In genomic region chr20:34535301-34535840, GRCh38 we compare ENCODE assay signal across 18 cellular contexts.
"Had no signal": no experiment of that assay in that cellular context is flagged by ENCODE, and none has a peak within 500 bp of the region (broad histone marks: within the 10 kb centered on the region; RNA-seq: fewer than 3 reads in every experiment).

No MANE protein-coding gene starts in this region.

- H3K27ac Mint-ChIP-seq: activated CD4-positive, alpha-beta memory T cell treated with anti-CD3 and anti-CD28 coated beads, Interleukin-2, amount 10 ng/mL, durations not matched to agents 7 days and 5 days; activated CD4-positive, alpha-beta T cell treated with anti-CD3 and anti-CD28 coated beads for 36 hours; activated naive CD4-positive, alpha-beta T cell treated with anti-CD3 and anti-CD28 coated beads, Interleukin-2, amount 10 ng/mL, durations not matched to agents 7 days and 5 days; natural killer cell treated with Interleukin-12 subunit alpha and Interleukin-12 subunit beta and Interleukin-15 and Interleukin-18, amount 100 ng/mL, for 72 hours had no signal

- H3K4me3 Mint-ChIP-seq: activated CD4-positive, alpha-beta memory T cell treated with anti-CD3 and anti-CD28 coated beads, Interleukin-2, amount 10 ng/mL, durations not matched to agents 7 days and 5 days; activated CD4-positive, alpha-beta T cell treated with anti-CD3 and anti-CD28 coated beads for 36 hours; activated naive CD4-positive, alpha-beta T cell treated with anti-CD3 and anti-CD28 coated beads, Interleukin-2, amount 10 ng/mL, durations not matched to agents 7 days and 5 days; natural killer cell treated with Interleukin-12 subunit alpha and Interleukin-12 subunit beta and Interleukin-15 and Interleukin-18, amount 100 ng/mL, for 72 hours; stimulated activated naive B cell treated with anti-CD40 and anti-IgM and Interleukin-4, amounts not matched to agents 10 μg/mL and 1 μg/mL and 100 μg/mL, for 72 hours had no signal

- H3K9me3 Mint-ChIP-seq: activated CD4-positive, alpha-beta memory T cell treated with anti-CD3 and anti-CD28 coated beads, Interleukin-2, amount 10 ng/mL, durations not matched to agents 7 days and 5 days; activated naive CD4-positive, alpha-beta T cell treated with anti-CD3 and anti-CD28 coated beads, Interleukin-2, amount 10 ng/mL, durations not matched to agents 7 days and 5 days; natural killer cell treated with Interleukin-12 subunit alpha and Interleukin-12 subunit beta and Interleukin-15 and Interleukin-18, amount 100 ng/mL, for 72 hours; stimulated activated naive B cell treated with anti-CD40 and anti-IgM and Interleukin-4, amounts not matched to agents 10 μg/mL and 1 μg/mL and 100 μg/mL, for 72 hours had no signal

- ATAC-seq: activated CD4-positive, alpha-beta T cell treated with anti-CD3 and anti-CD28 coated beads for 36 hours; gastroesophageal sphincter; heart left ventricle; natural killer cell treated with Interleukin-12 subunit alpha and Interleukin-12 subunit beta and Interleukin-15 and Interleukin-18, amount 100 ng/mL, for 72 hours; sciatic nerve; stimulated activated naive B cell treated with anti-CD40 and anti-IgM and Interleukin-4, amounts not matched to agents 10 μg/mL and 1 μg/mL and 100 μg/mL, for 72 hours had no signal

- H3K27ac ChIP-seq: breast epithelium, esophagus muscularis mucosa, gastroesophageal sphincter, heart left ventricle, left ventricle myocardium inferior, transverse colon, vagina had no signal

- H3K4me1 Mint-ChIP-seq: activated CD4-positive, alpha-beta T cell treated with anti-CD3 and anti-CD28 coated beads for 36 hours; activated naive CD4-positive, alpha-beta T cell treated with anti-CD3 and anti-CD28 coated beads, Interleukin-2, amount 10 ng/mL, durations not matched to agents 7 days and 5 days had no signal

- DNase-seq: activated CD4-positive, alpha-beta memory T cell treated with anti-CD3 and anti-CD28 coated beads, Interleukin-2, amount 10 ng/mL, durations not matched to agents 7 days and 5 days; activated CD4-positive, alpha-beta T cell treated with anti-CD3 and anti-CD28 coated beads for 36 hours; activated effector memory CD4-positive, alpha-beta T cell treated with Interleukin-2 at 50 U/mL for 16 hours; activated naive CD4-positive, alpha-beta T cell treated with anti-CD3 and anti-CD28 coated beads, Interleukin-2, amount 10 ng/mL, durations not matched to agents 7 days and 5 days; activated T-cell treated with anti-CD3 and anti-CD28 coated beads, Interleukin-2, amount 50 U/mL, for 1 hour; effector CD8-positive, alpha-beta T cell; left ventricle myocardium inferior; mesenchymal stem cell; stimulated activated CD4-positive, alpha-beta T cell treated with anti-CD3 and anti-CD28 coated beads, Interleukin-4, amount 100 ng/mL, for 4 hours; stimulated activated naive B cell treated with anti-CD40 and anti-IgM and Interleukin-4, amounts not matched to agents 10 μg/mL and 1 μg/mL and 100 μg/mL, for 72 hours; transverse colon had no signal

- H3K27me3 Mint-ChIP-seq: activated CD4-positive, alpha-beta memory T cell treated with anti-CD3 and anti-CD28 coated beads, Interleukin-2, amount 10 ng/mL, durations not matched to agents 7 days and 5 days; activated CD4-positive, alpha-beta T cell treated with anti-CD3 and anti-CD28 coated beads for 36 hours; activated naive CD4-positive, alpha-beta T cell treated with anti-CD3 and anti-CD28 coated beads, Interleukin-2, amount 10 ng/mL, durations not matched to agents 7 days and 5 days; natural killer cell treated with Interleukin-12 subunit alpha and Interleukin-12 subunit beta and Interleukin-15 and Interleukin-18, amount 100 ng/mL, for 72 hours; stimulated activated naive B cell treated with anti-CD40 and anti-IgM and Interleukin-4, amounts not matched to agents 10 μg/mL and 1 μg/mL and 100 μg/mL, for 72 hours had no signal
